28 cellular contexts compared by ENCODE assay signal in the genomic region with DNA sequence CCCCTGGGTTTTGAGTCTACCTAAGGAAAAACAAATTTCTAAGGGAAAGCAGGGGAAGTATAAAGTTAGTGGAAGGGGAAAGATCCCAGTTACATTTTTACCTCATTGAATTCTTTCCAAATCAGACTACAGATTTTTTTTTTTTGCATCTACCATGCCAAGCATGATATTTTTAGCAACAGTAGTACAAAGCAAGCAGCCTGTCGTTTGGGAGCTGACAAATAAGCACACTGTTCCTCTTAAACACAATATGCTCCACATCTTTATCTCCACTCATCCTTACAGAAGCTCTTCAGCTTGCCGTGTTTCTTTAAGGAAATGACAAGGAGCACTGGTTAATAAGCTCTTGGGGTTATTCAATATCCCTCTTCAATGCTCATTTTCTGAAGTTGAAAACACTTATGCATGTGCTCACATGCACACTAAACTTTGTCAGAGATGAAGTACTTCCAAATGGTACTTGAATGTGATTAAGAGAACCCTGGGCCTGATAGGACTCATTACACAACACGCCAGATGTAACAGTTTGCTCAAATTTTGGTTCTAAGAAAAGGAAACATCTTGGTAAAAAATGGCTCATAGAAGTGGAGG. TPM values are rescaled to one million over a fixed set of nuclear protein-coding genes. Genes with fewer than 3 reads are reported as not detected.
DNase-seq lines count a peak whose midpoint lies in the region.
"Had no signal": no experiment of that assay in that cellular context is flagged by ENCODE, and none has a peak within 500 bp of the region (broad histone marks: within the 10 kb centered on the region; RNA-seq: fewer than 3 reads in every experiment).

No MANE protein-coding gene starts in this region.

- peaks cover 0 to 12% of the 10 kb centered on the region in 2 donors for H3K4me1 ChIP-seq in neuronal stem cell (ENCODE audit: control insufficient read depth in 2 of 2, insufficient read depth in 1 of 2, low read depth in 1 of 2, low read length in 2 of 2)
- H3K4me1 ChIP-seq: BLaER1 treated with 17β-estradiol and CSF1 and Interleukin-3, amounts not matched to agents 10 nM and 100 nM had no signal

- H2BK5ac ChIP-seq in neuronal stem cell (ENCODE audit: low read length), result no peak overlapping the region

- no peak overlapping the region for H2BK12ac ChIP-seq in neuronal stem cell (ENCODE audit: low read length)

- no peaks in the 10 kb centered on the region for H3K4me1 Mint-ChIP-seq in activated T-helper 1 cell treated with anti-CD3 and anti-CD28 coated beads, Interleukin-12 subunit alpha, Interleukin-12 subunit beta, Interleukin-2, Interleukin-4 antibody, amounts not matched to agents 30 ng/mL and 10 ng/mL and 1 ng/mL, durations not matched to agents 14 hours and 24 hours and 36 hours (ENCODE audit: low read depth)
- H3K4me1 Mint-ChIP-seq: activated CD4-positive, alpha-beta memory T cell treated with anti-CD3 and anti-CD28 coated beads, Interleukin-2, amount 10 ng/mL, durations not matched to agents 7 days and 5 days; activated naive CD8-positive, alpha-beta T cell treated with anti-CD3 and anti-CD28 coated beads for 36 hours; WTC11 had no signal

- H3K4me3 Mint-ChIP-seq in activated T-helper 1 cell treated with anti-CD3 and anti-CD28 coated beads, Interleukin-12 subunit alpha, Interleukin-12 subunit beta, Interleukin-2, Interleukin-4 antibody, amounts not matched to agents 30 ng/mL and 10 ng/mL and 1 ng/mL, durations not matched to agents 14 hours and 24 hours and 36 hours, result no peak overlapping the region
- H3K4me3 Mint-ChIP-seq: activated CD4-positive, alpha-beta memory T cell treated with anti-CD3 and anti-CD28 coated beads, Interleukin-2, amount 10 ng/mL, durations not matched to agents 7 days and 5 days; activated naive CD8-positive, alpha-beta T cell treated with anti-CD3 and anti-CD28 coated beads for 36 hours; activated T-cell treated with anti-CD3 and anti-CD28 coated beads, Interleukin-2, amount 50 U/mL, for 72 hours; HFFc6; natural killer cell treated with Interleukin-12 subunit alpha and Interleukin-12 subunit beta and Interleukin-15 and Interleukin-18, amount 100 ng/mL, for 72 hours; WTC11 had no signal

- no CpG with 5 or more reads among the region's 3 CpGs for WGBS in neuronal stem cell (ENCODE audit: extremely low coverage in 2 of 2, insufficient read length in 2 of 2, insufficient replicate concordance in 1 of 2), 2 donors

- H3K14ac ChIP-seq in neuronal stem cell (ENCODE audit: low read length), result no peak overlapping the region

- no peak overlapping the region for H2BK120ac ChIP-seq in neuronal stem cell (ENCODE audit: low read depth, low read length)

- no peak overlapping the region for H3K9ac ChIP-seq in neuronal stem cell (ENCODE audit: low read depth, low read length, poor library complexity)
- H3K9ac ChIP-seq: BLaER1 treated with 17β-estradiol and CSF1 and Interleukin-3, amounts not matched to agents 10 nM and 100 nM had no signal

- H3K79me1 ChIP-seq in neuronal stem cell (ENCODE audit: low read depth, low read length), result no peaks in the 10 kb centered on the region

- no peak overlapping the region for H2BK15ac ChIP-seq in neuronal stem cell (ENCODE audit: low read length)

- H3K4me3 ChIP-seq in neuronal stem cell (ENCODE audit: low read length in 2 of 2), result no peak overlapping the region
- H3K4me3 ChIP-seq: BLaER1 treated with 17β-estradiol and CSF1 and Interleukin-3, amounts not matched to agents 10 nM and 100 nM; dorsolateral prefrontal cortex; PC-9; thoracic aorta had no signal

- H3K4ac ChIP-seq in neuronal stem cell (ENCODE audit: low read length), result no peak overlapping the region

- no peak overlapping the region for H4K91ac ChIP-seq in neuronal stem cell (ENCODE audit: low read depth, low read length, poor library complexity)

- H4K8ac ChIP-seq in neuronal stem cell (ENCODE audit: low read depth, low read length), result no peak overlapping the region

- H3K27ac ChIP-seq in neuronal stem cell (replicated peaks; ENCODE audit: low read length), result peak overlapping the region; percentile 21
- H3K27ac ChIP-seq: BLaER1 treated with 17β-estradiol and CSF1 and Interleukin-3, amounts not matched to agents 10 nM and 100 nM; brain microvascular endothelial cell; PC-9; thoracic aorta had no signal

- no peaks in the 10 kb centered on the region for H3K27me3 Mint-ChIP-seq in activated T-helper 1 cell treated with anti-CD3 and anti-CD28 coated beads, Interleukin-12 subunit alpha, Interleukin-12 subunit beta, Interleukin-2, Interleukin-4 antibody, amounts not matched to agents 30 ng/mL and 10 ng/mL and 1 ng/mL, durations not matched to agents 14 hours and 24 hours and 36 hours (ENCODE audit: insufficient read depth)
- H3K27me3 Mint-ChIP-seq: activated CD4-positive, alpha-beta memory T cell treated with anti-CD3 and anti-CD28 coated beads, Interleukin-2, amount 10 ng/mL, durations not matched to agents 7 days and 5 days; activated naive CD8-positive, alpha-beta T cell treated with anti-CD3 and anti-CD28 coated beads for 36 hours; natural killer cell treated with Interleukin-12 subunit alpha and Interleukin-12 subunit beta and Interleukin-15 and Interleukin-18, amount 100 ng/mL, for 72 hours; progenitor cell of endocrine pancreas had no signal

- intact Hi-C loops in activated T-helper 1 cell treated with anti-CD3 and anti-CD28 coated beads, Interleukin-12 subunit alpha, Interleukin-12 subunit beta, Interleukin-2, Interleukin-4 antibody, amounts not matched to agents 30 ng/mL and 10 ng/mL and 1 ng/mL, durations not matched to agents 14 hours and 24 hours and 36 hours (cut with micrococcal nuclease), result no loop called here

- H3K36me3 ChIP-seq in neuronal stem cell (replicated peaks in 1 of 2; ENCODE audit: control insufficient read depth in 2 of 2, insufficient read depth in 2 of 2, low read length in 2 of 2), result no peaks in the 10 kb centered on the region
- H3K36me3 ChIP-seq: BLaER1 treated with 17β-estradiol and CSF1 and Interleukin-3, amounts not matched to agents 10 nM and 100 nM; brain microvascular endothelial cell; thoracic aorta had no signal

- DNase-seq in NCI-H1417 (lab: John Stamatoyannopoulos, UW) (peak in 2 of 3 experiments; percentile 73 to 97), NCI-H1417 treated with DMSO at 0.1 percent for 48 hours (lab: John Stamatoyannopoulos, UW) (no peak), NCI-H2171 (lab: John Stamatoyannopoulos, UW) (peak; percentile 94), cerebellar nuclear complex (lab: John Stamatoyannopoulos, UW) (peak; percentile 52 to 83), neuronal stem cell (ENCODE audit: low spot score) (no peak), SIG-M5 (lab: John Stamatoyannopoulos, UW) (no peak), NCI-H2196 (lab: John Stamatoyannopoulos, UW; ENCODE audit: unreplicated experiment) (no peak)
- no peak for DNase-seq in activated T-helper 1 cell treated with anti-CD3 and anti-CD28 coated beads, Interleukin-12 subunit alpha, Interleukin-12 subunit beta, Interleukin-2, Interleukin-4 antibody, amounts not matched to agents 30 ng/mL and 10 ng/mL and 1 ng/mL, durations not matched to agents 14 hours and 24 hours and 36 hours (ENCODE audit: low spot score)
- DNase-seq: 8988T; activated CD4-positive, alpha-beta memory T cell treated with anti-CD3 and anti-CD28 coated beads, Interleukin-2, amount 10 ng/mL, durations not matched to agents 7 days and 5 days; activated naive CD8-positive, alpha-beta T cell treated with anti-CD3 and anti-CD28 coated beads for 36 hours; activated T-cell treated with anti-CD3 and anti-CD28 coated beads, Interleukin-2, amount 50 U/mL, for 72 hours; brain microvascular endothelial cell; dorsolateral prefrontal cortex; HFFc6; KBM-7; NCI-H1048; NCI-H748 treated with DMSO at 0.1 percent for 48 hours; PC-9; small intestine had no signal

- H3K9me3 ChIP-seq in neuronal stem cell (replicated peaks in 1 of 2; ENCODE audit: control insufficient read depth in 2 of 2, insufficient read depth in 1 of 2, low read depth in 1 of 2, low read length in 2 of 2), result no peaks in the 10 kb centered on the region
- H3K9me3 ChIP-seq: BLaER1 treated with 17β-estradiol and CSF1 and Interleukin-3, amounts not matched to agents 10 nM and 100 nM; thoracic aorta had no signal

- H3K9me3 Mint-ChIP-seq in activated T-helper 1 cell treated with anti-CD3 and anti-CD28 coated beads, Interleukin-12 subunit alpha, Interleukin-12 subunit beta, Interleukin-2, Interleukin-4 antibody, amounts not matched to agents 30 ng/mL and 10 ng/mL and 1 ng/mL, durations not matched to agents 14 hours and 24 hours and 36 hours, result no peaks in the 10 kb centered on the region
- H3K9me3 Mint-ChIP-seq: activated CD4-positive, alpha-beta memory T cell treated with anti-CD3 and anti-CD28 coated beads, Interleukin-2, amount 10 ng/mL, durations not matched to agents 7 days and 5 days; activated naive CD8-positive, alpha-beta T cell treated with anti-CD3 and anti-CD28 coated beads for 36 hours; activated T-cell treated with anti-CD3 and anti-CD28 coated beads, Interleukin-2, amount 50 U/mL, for 72 hours; HFFc6; natural killer cell treated with Interleukin-12 subunit alpha and Interleukin-12 subunit beta and Interleukin-15 and Interleukin-18, amount 100 ng/mL, for 72 hours; WTC11 had no signal

- no peaks in the 10 kb centered on the region for H3K27me3 ChIP-seq in neuronal stem cell (ENCODE audit: control insufficient read depth in 3 of 3, insufficient read depth in 3 of 3, low read depth in 1 of 3, low read length in 3 of 3)
- H3K27me3 ChIP-seq: BLaER1 treated with 17β-estradiol and CSF1 and Interleukin-3, amounts not matched to agents 10 nM and 100 nM; brain microvascular endothelial cell; dorsolateral prefrontal cortex had no signal

- H3K18ac ChIP-seq in neuronal stem cell (ENCODE audit: low read length), result no peak overlapping the region

- no peak overlapping the region for H3K4me2 ChIP-seq in neuronal stem cell (ENCODE audit: insufficient read depth, low read length, poor library complexity, severe bottlenecking)
- H3K4me2 ChIP-seq: BLaER1 treated with 17β-estradiol and CSF1 and Interleukin-3, amounts not matched to agents 10 nM and 100 nM; PC-9 had no signal

- H3K36me3 Mint-ChIP-seq in activated T-helper 1 cell treated with anti-CD3 and anti-CD28 coated beads, Interleukin-12 subunit alpha, Interleukin-12 subunit beta, Interleukin-2, Interleukin-4 antibody, amounts not matched to agents 30 ng/mL and 10 ng/mL and 1 ng/mL, durations not matched to agents 14 hours and 24 hours and 36 hours (ENCODE audit: low read depth), result no peaks in the 10 kb centered on the region
- H3K36me3 Mint-ChIP-seq: natural killer cell treated with Interleukin-12 subunit alpha and Interleukin-12 subunit beta and Interleukin-15 and Interleukin-18, amount 100 ng/mL, for 72 hours; WTC11 had no signal

- no peak overlapping the region for H2AK5ac ChIP-seq in neuronal stem cell (ENCODE audit: low read depth, low read length)

- no peak overlapping the region for H3K27ac Mint-ChIP-seq in activated T-helper 1 cell treated with anti-CD3 and anti-CD28 coated beads, Interleukin-12 subunit alpha, Interleukin-12 subunit beta, Interleukin-2, Interleukin-4 antibody, amounts not matched to agents 30 ng/mL and 10 ng/mL and 1 ng/mL, durations not matched to agents 14 hours and 24 hours and 36 hours
- H3K27ac Mint-ChIP-seq: activated CD4-positive, alpha-beta memory T cell treated with anti-CD3 and anti-CD28 coated beads, Interleukin-2, amount 10 ng/mL, durations not matched to agents 7 days and 5 days; activated naive CD8-positive, alpha-beta T cell treated with anti-CD3 and anti-CD28 coated beads for 36 hours; activated T-cell treated with anti-CD3 and anti-CD28 coated beads, Interleukin-2, amount 50 U/mL, for 72 hours; HFFc6; natural killer cell treated with Interleukin-12 subunit alpha and Interleukin-12 subunit beta and Interleukin-15 and Interleukin-18, amount 100 ng/mL, for 72 hours; progenitor cell of endocrine pancreas; WTC11 had no signal

- H3K23ac ChIP-seq in neuronal stem cell (ENCODE audit: low read depth, low read length, poor library complexity), result no peak overlapping the region

- H2AFZ ChIP-seq in neuronal stem cell (ENCODE audit: low read length), result no peak overlapping the region
- H2AFZ ChIP-seq: PC-9 had no signal

RNA-seq across cellular contexts. Expression of a gene that starts 53.8 kb away (rescaled TPM):
- polyA plus RNA-seq in neuronal stem cell (2013, experiment 1 of 2), result 254 TPM
- polyA plus RNA-seq in neuronal stem cell (2013, experiment 2 of 2), result 259 TPM
- not detected in 2 replicates for total RNA-seq in activated T-helper 1 cell treated with anti-CD3 and anti-CD28 coated beads, Interleukin-12 subunit alpha, Interleukin-12 subunit beta, Interleukin-2, Interleukin-4 antibody, amounts not matched to agents 30 ng/mL and 10 ng/mL and 1 ng/mL, durations not matched to agents 14 hours and 24 hours and 36 hours
- total RNA-seq: activated CD4-positive, alpha-beta memory T cell treated with anti-CD3 and anti-CD28 coated beads, Interleukin-2, amount 10 ng/mL, durations not matched to agents 7 days and 5 days; activated naive CD8-positive, alpha-beta T cell treated with anti-CD3 and anti-CD28 coated beads for 36 hours; epithelial cell of proximal tubule; glomerular endothelial cell; natural killer cell treated with Interleukin-12 subunit alpha and Interleukin-12 subunit beta and Interleukin-15 and Interleukin-18, amount 100 ng/mL, for 72 hours; T-helper 2 cell treated with Interferon-gamma antibody and Interleukin-4, amounts not matched to agents 100 ng/mL and 5 ng/mL, for 36 hours had no signal

Comparison
In these comparisons a context has a peak if more than half of its experiments do, and no peak if none do; other contexts are left out.
1. DNase-seq: peak in NCI-H1417 (2 of 3), NCI-H2171 (single experiment) and cerebellar nuclear complex (2 of 2); none in NCI-H1417 treated with DMSO at 0.1 percent for 48 hours (single experiment), neuronal stem cell (single experiment), SIG-M5 (single experiment), activated T-helper 1 cell treated with anti-CD3 and anti-CD28 coated beads, Interleukin-12 subunit alpha, Interleukin-12 subunit beta, Interleukin-2, Interleukin-4 antibody, amounts not matched to agents 30 ng/mL and 10 ng/mL and 1 ng/mL, durations not matched to agents 14 hours and 24 hours and 36 hours (single experiment) and NCI-H2196 (single experiment).